Comparison of ENCODE assay signal across 8 cellular contexts in the genomic region with DNA sequence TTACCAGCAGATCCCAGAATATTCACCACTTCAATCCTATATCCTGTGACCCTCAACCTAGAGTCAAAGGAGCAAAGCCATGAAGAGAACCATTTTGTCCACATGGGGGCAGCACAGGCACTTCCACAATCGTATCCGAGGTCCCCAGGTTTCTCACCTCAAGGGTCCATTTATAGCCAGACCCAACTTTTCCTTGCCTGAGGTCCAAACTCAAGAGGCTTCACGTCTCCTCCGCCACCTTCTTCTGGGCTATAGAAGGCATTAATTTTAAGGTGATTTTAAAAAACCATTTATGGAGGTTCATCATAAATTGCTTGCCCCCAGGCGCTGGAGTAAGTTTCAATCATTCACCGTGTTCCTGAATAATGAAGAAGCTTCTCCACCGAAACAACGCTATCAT.
A peak's percentile ranks its signal among the peaks of the same experiment; 100 is the strongest.
DNase-seq lines count a peak whose midpoint lies in the region; ATAC-seq and TF ChIP-seq lines count a peak whose summit lies in the region.

No MANE protein-coding gene starts in this region.

- DNase-seq in CD8-positive, alpha-beta T cell = peak; percentile 33 to 77 (median 56)
- peak; percentile 74 for DNase-seq in NT2/D1 (ENCODE audit: low read depth, low spot score)
- peak; percentile 37 for DNase-seq in activated CD8-positive, alpha-beta memory T cell treated with anti-CD3 and anti-CD28 coated beads, Interleukin-2, amount 50 U/mL, for 24 hours (ENCODE audit: extremely low read depth)
- DNase-seq in suprapubic skin (ENCODE audit: low spot score in 2 of 2) = peak in 1 of 2 donors; percentile 62

- H3K79me2 ChIP-seq in neural cell (replicated peaks; ENCODE audit: insufficient read depth, low read length) = no peaks in the 10 kb centered on the region

- no peaks in the 10 kb centered on the region for H3K27me3 ChIP-seq in CD8-positive, alpha-beta T cell (ENCODE audit: insufficient read depth, low read length)
- H3K27me3 ChIP-seq in NT2/D1 (ENCODE audit: insufficient read depth, insufficient read length) (no peaks in the 10 kb centered on the region), neural cell (ENCODE audit: insufficient read depth, low read depth, low read length) (no peaks in the 10 kb centered on the region), suprapubic skin (no peaks in the 10 kb centered on the region)

- H3K4me3 ChIP-seq in CD8-positive, alpha-beta T cell (ENCODE audit: low read depth, low read length) = no peak overlapping the region
- H3K4me3 ChIP-seq in NT2/D1 (ENCODE audit: insufficient read length, low read depth) (no peak overlapping the region), neural cell (ENCODE audit: low read length) (no peak overlapping the region), suprapubic skin (no peak overlapping the region)

- H3K27ac Mint-ChIP-seq in CD8-positive, alpha-beta T cell = no peak overlapping the region

- H3K9me3 Mint-ChIP-seq in CD8-positive, alpha-beta T cell = no peaks in the 10 kb centered on the region

- H3K4me2 ChIP-seq in neural cell (ENCODE audit: low read length) = no peak overlapping the region

- no peak overlapping the region for H3K27ac ChIP-seq in CD8-positive, alpha-beta T cell (ENCODE audit: low read depth, low read length)
- no peak overlapping the region for H3K27ac ChIP-seq in neural cell (ENCODE audit: low read length)
- H3K27ac ChIP-seq in suprapubic skin = no peak overlapping the region

- no peaks in the 10 kb centered on the region for H4K20me1 ChIP-seq in neural cell (ENCODE audit: insufficient read depth)

- H3K4me3 Mint-ChIP-seq in CD8-positive, alpha-beta T cell = no peak overlapping the region

- H3K9me2 ChIP-seq in neural cell (ENCODE audit: insufficient read depth, low read length) = no peaks in the 10 kb centered on the region

- peaks cover 18% of the 10 kb centered on the region for H3K4me1 Mint-ChIP-seq in CD8-positive, alpha-beta T cell (ENCODE audit: low read depth)

- ATAC-seq in CD8-positive, alpha-beta T cell = peak; percentile 55
- ATAC-seq in GM19351 (IDR thresholded peaks at IDR 0.05; ENCODE audit: unreplicated experiment) (peak; percentile 68), HG03520 (IDR thresholded peaks at IDR 0.05; ENCODE audit: unreplicated experiment) (peak; percentile 72), esophagus mucosa (peak; percentile 74)

- peaks cover 11% of the 10 kb centered on the region for H3K4me1 ChIP-seq in CD8-positive, alpha-beta T cell (ENCODE audit: insufficient read depth, low read length)
- H3K4me1 ChIP-seq in NT2/D1 (ENCODE audit: insufficient read depth, insufficient read length) = no peaks in the 10 kb centered on the region
- H3K4me1 ChIP-seq in suprapubic skin = peaks cover 9% of the 10 kb centered on the region

- H3K36me3 ChIP-seq in CD8-positive, alpha-beta T cell (ENCODE audit: insufficient read depth, low read length) = no peaks in the 10 kb centered on the region
- H3K36me3 ChIP-seq in NT2/D1 (ENCODE audit: insufficient read depth, insufficient read length, low read length) = no peaks in the 10 kb centered on the region
- H3K36me3 ChIP-seq in neural cell (ENCODE audit: insufficient read depth, low read length) = no peaks in the 10 kb centered on the region
- no peaks in the 10 kb centered on the region for H3K36me3 ChIP-seq in suprapubic skin

- H3K27me3 Mint-ChIP-seq in CD8-positive, alpha-beta T cell (ENCODE audit: low read depth) = peaks cover 29% of the 10 kb centered on the region

- no peak overlapping the region for H2AFZ ChIP-seq in neural cell (ENCODE audit: low read depth, low read length)

- TF ChIP-seq RAD21 in neural cell (conservative IDR thresholded peaks at IDR 0.05) = peak; percentile 49

- H3K9ac ChIP-seq in NT2/D1 (ENCODE audit: insufficient read length, low read depth) = no peak overlapping the region
- no peak overlapping the region for H3K9ac ChIP-seq in neural cell (ENCODE audit: low read length)

- TF ChIP-seq EP300 in neural cell (conservative IDR thresholded peaks at IDR 0.05; ENCODE audit: poor library complexity, severe bottlenecking) (no peak), suprapubic skin (IDR thresholded peaks at IDR 0.05) (no peak)

- CTCF ChIA-PET in CD8-positive, alpha-beta T cell (lab: Charles Lee) = interaction anchor here (0.7 to 4.7 kb wide), 30 partner anchors 12 to 1090 kb away, joined by 3 to 70 read pairs (median 4); no protein-coding TSS in a partner anchor

- POLR2A ChIA-PET in CD8-positive, alpha-beta T cell (lab: Charles Lee) = interaction anchor here (0.9 kb wide), 1 partner anchor 109 kb away, joined by 3 read pairs; no protein-coding TSS in a partner anchor

- no peaks in the 10 kb centered on the region for H3K9me3 ChIP-seq in CD8-positive, alpha-beta T cell (ENCODE audit: low read length)
- H3K9me3 ChIP-seq in NT2/D1 (ENCODE audit: insufficient read depth, low read length) (no peaks in the 10 kb centered on the region), neural cell (ENCODE audit: low read length) (no peaks in the 10 kb centered on the region), suprapubic skin (no peaks in the 10 kb centered on the region)

- 41% methylated on average over 8 of the region's 8 CpGs for WGBS in suprapubic skin

- no peaks in the 10 kb centered on the region for H3F3A ChIP-seq in neural cell (ENCODE audit: insufficient read depth, low read length, poor library complexity, severe bottlenecking)

- peak; percentile 80 for TF ChIP-seq CTCF in CD8-positive, alpha-beta T cell (IDR thresholded peaks at IDR 0.05)
- TF ChIP-seq CTCF in neural cell (IDR thresholded peaks at IDR 0.05; ENCODE audit: poor library complexity, severe bottlenecking) (peak; percentile 53), suprapubic skin (IDR thresholded peaks at IDR 0.05) (peak; percentile 69 to 70)

- no peaks in the 10 kb centered on the region for H3K36me3 Mint-ChIP-seq in CD8-positive, alpha-beta T cell

- no peak for TF ChIP-seq POLR2A in suprapubic skin (IDR thresholded peaks at IDR 0.05)

- intact Hi-C loops in CD8-positive, alpha-beta T cell (cut with DNase I, micrococcal nuclease) = loop anchor here (1.0 to 5.0 kb wide), 3 partner anchors 71 to 596 kb away; no protein-coding TSS in a partner anchor

TF ChIP-seq in neural cell, 6 proteins besides CTCF, POLR2A, EP300 and RAD21:
- TF ChIP-seq SMC3 (conservative IDR thresholded peaks at IDR 0.05; ENCODE audit: poor library complexity) (peak; percentile 38), POLR2AphosphoS5 (IDR thresholded peaks at IDR 0.05) (no peak)
TF ChIP-seq in neural cell: peak in this region for 1.
